Comparison of ENCODE assay signal across 8 cellular contexts in genomic region chr20:38673731-38674177, GRCh38. TPM values are rescaled to one million over a fixed set of nuclear protein-coding genes. Genes with fewer than 3 reads are reported as not detected.
DNase-seq lines count a peak whose midpoint lies in the region; TF ChIP-seq lines count a peak whose summit lies in the region.

No MANE protein-coding gene starts in this region.

- H3K4me1 ChIP-seq in cardiac muscle cell (ENCODE audit: low read depth), result peaks cover 4% of the 10 kb centered on the region
- no peaks in the 10 kb centered on the region for H3K4me1 ChIP-seq in prostate gland (replicated peaks)

- TF ChIP-seq CTCF in cardiac muscle cell (IDR thresholded peaks at IDR 0.05; ENCODE audit: low read depth, low read length) (no peak), fibroblast of villous mesenchyme (IDR thresholded peaks at IDR 0.05; ENCODE audit: insufficient read depth, low read depth, low read length) (no peak), prostate gland (IDR thresholded peaks at IDR 0.05) (no peak)

- WGBS in prostate gland, result 2% methylated on average over 18 of the region's 18 CpGs

- no peak for TF ChIP-seq POLR2A in prostate gland (IDR thresholded peaks at IDR 0.05)

- intact Hi-C loops in cardiac septum (cut with DNase I) (no loop called here), prostate gland (cut with DNase I) (no loop called here)

- H3K27me3 ChIP-seq in cardiac muscle cell, result peaks cover 21% of the 10 kb centered on the region
- peaks cover 4% of the 10 kb centered on the region for H3K27me3 ChIP-seq in prostate gland (replicated peaks; ENCODE audit: insufficient read depth)

- H3K9me3 ChIP-seq in cardiac muscle cell (ENCODE audit: low read depth), result no peaks in the 10 kb centered on the region
- no peaks in the 10 kb centered on the region for H3K9me3 ChIP-seq in prostate gland

- H3K36me3 ChIP-seq in cardiac muscle cell (no peaks in the 10 kb centered on the region), prostate gland (no peaks in the 10 kb centered on the region)

- H3K27ac ChIP-seq in cardiac muscle cell, result no peak overlapping the region
- no peak overlapping the region for H3K27ac ChIP-seq in prostate gland

- peak overlapping the region; percentile 63 for H3K4me3 ChIP-seq in cardiac muscle cell
- peak overlapping the region; percentile 71 for H3K4me3 ChIP-seq in fibroblast of villous mesenchyme (ENCODE audit: low read depth, low read length)
- H3K4me3 ChIP-seq in prostate gland, result peak overlapping the region; percentile 7 to 33

- peak; percentile 15 to 20 for DNase-seq in cardiac muscle cell (ENCODE audit: low read depth in 1 of 2, low spot score in 1 of 2)
- DNase-seq in cardiac septum (ENCODE audit: low spot score), result no peak
- DNase-seq in SW 1271 (lab: John Stamatoyannopoulos, UW), result peak; percentile 51 to 55
- peak; percentile 7 for DNase-seq in fibroblast of villous mesenchyme (ENCODE audit: low read depth)
- no peak for DNase-seq in prostate gland (ENCODE audit: low spot score)
- DNase-seq in activated gamma-delta T cell treated with Interleukin-2 at 50 U/mL for 16 hours, result no peak
- no peak for DNase-seq in 8988T
- DNase-seq in stimulated activated CD4-positive, alpha-beta T cell treated with anti-CD3 and anti-CD28 coated beads, Interleukin-1b, Interleukin-23, amount 100 ng/mL, for 48 hours, result no peak

RNA-seq across cellular contexts. Expression of gene SLC32A1, which starts 50.5 kb away (rescaled TPM):
- total RNA-seq in cardiac muscle cell, result not detected in 2 replicates
- polyA plus RNA-seq in cardiac muscle cell, result not detected in 2 replicates
- not detected for total RNA-seq in cardiac septum
- total RNA-seq in fibroblast of villous mesenchyme, result not detected in 2 replicates
- total RNA-seq in prostate gland, result not detected

Comparison
In these comparisons a context has a peak if more than half of its experiments do, and no peak if none do; other contexts are left out.
1. DNase-seq: peak in cardiac muscle cell (2 of 2), SW 1271 (2 of 2) and fibroblast of villous mesenchyme (single experiment); none in cardiac septum (single experiment), prostate gland (single experiment), activated gamma-delta T cell treated with Interleukin-2 at 50 U/mL for 16 hours (single experiment), 8988T (single experiment) and stimulated activated CD4-positive, alpha-beta T cell treated with anti-CD3 and anti-CD28 coated beads, Interleukin-1b, Interleukin-23, amount 100 ng/mL, for 48 hours (single experiment).
2. H3K4me3 ChIP-seq: peak in every context shown above with its lines; median percentile 71 in fibroblast of villous mesenchyme; 63 in cardiac muscle cell; 20 in prostate gland.